11 cellular contexts compared by ENCODE assay signal in genomic region chr1:108878678-108879077, GRCh38. TPM values are rescaled to one million over a fixed set of nuclear protein-coding genes. Genes with fewer than 3 reads are reported as not detected.
DNase-seq lines count a peak whose midpoint lies in the region; TF ChIP-seq lines count a peak whose summit lies in the region.
"Had no signal": no experiment of that assay in that cellular context is flagged by ENCODE, and none has a peak within 500 bp of the region (broad histone marks: within the 10 kb centered on the region; RNA-seq: fewer than 3 reads in every experiment).

No MANE protein-coding gene starts in this region.

- no peak overlapping the region for H3K27ac ChIP-seq in A673 (ENCODE audit: low read depth, low read length, poor library complexity, severe bottlenecking)

- intact Hi-C loops in A673 (cut with micrococcal nuclease; ENCODE audit: unreplicated experiment): no loop called here

- CTCF ChIA-PET in A673 (lab: Charles Lee): no interaction called here

- peak; percentile 14 for DNase-seq in A673 (ENCODE audit: low spot score)
- peak; percentile 48 for DNase-seq in LHCN-M2 (ENCODE audit: low read depth)
- no peak for DNase-seq in adipocyte (ENCODE audit: low read depth)
- DNase-seq in medulla oblongata (ENCODE audit: extremely low spot score): peak; percentile 45
- DNase-seq in NCI-H1092 treated with DMSO at 0.1 percent for 48 hours (lab: John Stamatoyannopoulos, UW): no peak
- no peak for DNase-seq in activated T-cell treated with anti-CD3 and anti-CD28 coated beads, Interleukin-2, amount 50 U/mL, for 24 hours
- no peak for DNase-seq in NCI-H2196 (lab: John Stamatoyannopoulos, UW; ENCODE audit: unreplicated experiment)
- no peak for DNase-seq in KG1 (lab: John Stamatoyannopoulos, UW)
- DNase-seq: left cardiac atrium had no signal

- no peaks in the 10 kb centered on the region for H3K9me3 Mint-ChIP-seq in activated T-cell treated with anti-CD3 and anti-CD28 coated beads, Interleukin-2, amount 50 U/mL, for 24 hours
- H3K9me3 Mint-ChIP-seq: CD14-positive monocyte had no signal

- peak overlapping the region; percentile 18 for H3K4me3 ChIP-seq in A673 (ENCODE audit: low read depth, low read length, poor library complexity, severe bottlenecking)
- H3K4me3 ChIP-seq in adipocyte (ENCODE audit: low read length): peak overlapping the region; percentile 93

- TF ChIP-seq CTCF in A673 (conservative IDR thresholded peaks at IDR 0.05; ENCODE audit: low read depth, low read length): no peak

- H3K4me3 Mint-ChIP-seq in activated T-cell treated with anti-CD3 and anti-CD28 coated beads, Interleukin-2, amount 50 U/mL, for 24 hours: no peak overlapping the region

- peaks cover 2% of the 10 kb centered on the region for H3K36me3 Mint-ChIP-seq in activated T-cell treated with anti-CD3 and anti-CD28 coated beads, Interleukin-2, amount 50 U/mL, for 24 hours (ENCODE audit: low read depth)
- H3K36me3 Mint-ChIP-seq: CD14-positive monocyte had no signal

- POLR2A ChIA-PET in A673 (lab: Charles Lee; ENCODE audit: low non-redundant PET): no interaction called here

- H3K9me3 ChIP-seq in A673 (ENCODE audit: low read depth, low read length, poor library complexity, severe bottlenecking): no peaks in the 10 kb centered on the region
- H3K9me3 ChIP-seq in adipocyte (ENCODE audit: control insufficient read depth, low read length): no peaks in the 10 kb centered on the region

- H3K4me1 ChIP-seq in A673 (ENCODE audit: insufficient read depth, low read length, poor library complexity, severe bottlenecking): peaks cover 16% of the 10 kb centered on the region
- H3K4me1 ChIP-seq in adipocyte (ENCODE audit: control insufficient read depth, insufficient read depth, low read length): peaks cover 16% of the 10 kb centered on the region

- no TSS peak for BruUV-seq in A673 (replicated peaks; lab: Mats Ljungman, UMichigan)

- peaks cover 14% of the 10 kb centered on the region for H3K4me1 Mint-ChIP-seq in activated T-cell treated with anti-CD3 and anti-CD28 coated beads, Interleukin-2, amount 50 U/mL, for 24 hours (ENCODE audit: low read depth)

- H3K27me3 ChIP-seq in A673 (replicated peaks; ENCODE audit: insufficient read depth, low read depth, low read length, poor library complexity) (no peaks in the 10 kb centered on the region), adipocyte (replicated peaks; ENCODE audit: control insufficient read depth, insufficient read depth, low read length) (no peaks in the 10 kb centered on the region)

- no peak overlapping the region for H3K27ac Mint-ChIP-seq in activated T-cell treated with anti-CD3 and anti-CD28 coated beads, Interleukin-2, amount 50 U/mL, for 24 hours

- H3K27me3 Mint-ChIP-seq in activated T-cell treated with anti-CD3 and anti-CD28 coated beads, Interleukin-2, amount 50 U/mL, for 24 hours: peaks cover 11% of the 10 kb centered on the region

- H3K36me3 ChIP-seq in A673 (ENCODE audit: insufficient read depth, low read length, poor library complexity, severe bottlenecking): no peaks in the 10 kb centered on the region
- H3K36me3 ChIP-seq in adipocyte (ENCODE audit: control insufficient read depth, insufficient read depth, low read length, severe bottlenecking): no peaks in the 10 kb centered on the region

- no peak overlapping the region for H3K9ac ChIP-seq in adipocyte (ENCODE audit: low read length)

RNA-seq across cellular contexts. Expression of gene GPSM2, which starts 1.9 kb away (rescaled TPM):
- total RNA-seq in A673 (2021) (34.7 and 37.6 TPM in 2 replicates), LHCN-M2 (2014; rRNA removed) (89.8 and 107 TPM in 2 replicates)
- 20.3 TPM for polyA plus RNA-seq in LHCN-M2 (2012)

RNA-seq across cellular contexts. Expression of gene AKNAD1, which starts 21.8 kb away (rescaled TPM):
- total RNA-seq in A673 (2021) (0.54 TPM in 1 of 2 replicates, not detected in the other), LHCN-M2 (2014; rRNA removed) (0.58 and 2.7 TPM in 2 replicates)
- 1.5 TPM for polyA plus RNA-seq in LHCN-M2 (2012)
- total RNA-seq: left cardiac atrium; T-helper 1 cell treated with Interleukin-12 subunit alpha and Interleukin-12 subunit beta and Interleukin-4 antibody, amounts not matched to agents 30 ng/mL and 1 ng/mL, for 36 hours had no signal
- polyA plus RNA-seq: CD14-positive monocyte had no signal

Comparison
In these comparisons a context has a peak if more than half of its experiments do, and no peak if none do; other contexts are left out.
1. DNase-seq: peak in A673 (single experiment), LHCN-M2 (single experiment) and medulla oblongata (single experiment); none in adipocyte (single experiment), NCI-H1092 treated with DMSO at 0.1 percent for 48 hours (single experiment), activated T-cell treated with anti-CD3 and anti-CD28 coated beads, Interleukin-2, amount 50 U/mL, for 24 hours (single experiment), NCI-H2196 (single experiment) and KG1 (single experiment).